9 cellular contexts compared by ENCODE assay signal in genomic region chr2:226478121-226478809, GRCh38.
DNase-seq lines count a peak whose midpoint lies in the region; ATAC-seq and TF ChIP-seq lines count a peak whose summit lies in the region.
"Had no signal": no experiment of that assay in that cellular context is flagged by ENCODE, and none has a peak within 500 bp of the region (broad histone marks: within the 10 kb centered on the region; RNA-seq: fewer than 3 reads in every experiment).

No MANE protein-coding gene starts in this region.

- H3K27ac ChIP-seq in heart right ventricle (peak overlapping the region in 8 of 10 donors; percentile 11 to 64 (median 41)), prostate gland (peak overlapping the region; percentile 12 to 40)

- DNase-seq in EH (ENCODE audit: low read depth) (peak; percentile 97), heart right ventricle (peak in 1 of 2 donors; percentile 13), prostate gland (ENCODE audit: low spot score) (no peak), COLO668 (lab: John Stamatoyannopoulos, UW; ENCODE audit: unreplicated experiment) (no peak), T-helper 2 cell (no peak), SIG-M5 (lab: John Stamatoyannopoulos, UW) (no peak)
- DNase-seq: cortex of kidney had no signal

- H3K4me1 ChIP-seq in heart right ventricle, result peaks cover 0 to 14% (median 7%) of the 10 kb centered on the region in 9 donors
- no peaks in the 10 kb centered on the region for H3K4me1 ChIP-seq in prostate gland (replicated peaks)

- no peak overlapping the region for H3K4me3 ChIP-seq in heart right ventricle
- no peak overlapping the region for H3K4me3 ChIP-seq in prostate gland

- intact Hi-C loops in heart right ventricle (cut with DNase I), result loop anchor here in 1 of 10 donors (10.0 kb wide), 1 partner anchor 1027 kb away; no protein-coding TSS in a partner anchor
- intact Hi-C loops in prostate gland (cut with DNase I), result loop anchor here (5.0 kb wide), 1 partner anchor 319 kb away; the partner anchor contains the start of gene IRS1

- TF ChIP-seq POLR2A in prostate gland (IDR thresholded peaks at IDR 0.05), result no peak

- peak; percentile 85 for ATAC-seq in SK-N-SH treated with all-trans-retinoic acid at 6 μM for 48 hours
- ATAC-seq in heart right ventricle, result peak; percentile 79 to 100 (median 85)
- ATAC-seq in GM18858 (IDR thresholded peaks at IDR 0.05; ENCODE audit: unreplicated experiment), result no peak

- H3K36me3 ChIP-seq in heart right ventricle, result no peaks in the 10 kb centered on the region
- no peaks in the 10 kb centered on the region for H3K36me3 ChIP-seq in prostate gland

- no peak for TF ChIP-seq CTCF in heart right ventricle (IDR thresholded peaks at IDR 0.05)
- TF ChIP-seq CTCF in prostate gland (IDR thresholded peaks at IDR 0.05), result no peak

- H3K27me3 ChIP-seq in heart right ventricle (no peaks in the 10 kb centered on the region), prostate gland (replicated peaks; ENCODE audit: insufficient read depth) (no peaks in the 10 kb centered on the region)

- 42 to 45% methylated on average over 7 to 8 of the region's 8 CpGs for WGBS in heart right ventricle, 2 donors
- WGBS in prostate gland, result 56% methylated on average over 8 of the region's 8 CpGs

- H3K9me3 ChIP-seq in heart right ventricle, result peaks cover 0 to 5% (median 0%) of the 10 kb centered on the region in 11 donors
- no peaks in the 10 kb centered on the region for H3K9me3 ChIP-seq in prostate gland

TF ChIP-seq in SK-N-SH treated with all-trans-retinoic acid at 6 μM for 48 hours, 23 proteins besides CTCF, POLR2A, EP300 and RAD21:
- TF ChIP-seq ZFP30 (CRISPR knock-in tag; IDR thresholded peaks at IDR 0.05), result no peak
- TF ChIP-seq TSHZ2 (CRISPR knock-in tag; IDR thresholded peaks at IDR 0.05), result no peak
- TF ChIP-seq GLIS3 (CRISPR knock-in tag; IDR thresholded peaks at IDR 0.05), result no peak
- TF ChIP-seq ZNF8 (CRISPR knock-in tag; IDR thresholded peaks at IDR 0.05), result no peak
- no peak for TF ChIP-seq OSR1 (CRISPR knock-in tag; IDR thresholded peaks at IDR 0.05)
- no peak for TF ChIP-seq TCF4 (CRISPR knock-in tag; IDR thresholded peaks at IDR 0.05; ENCODE audit: borderline replicate concordance)
- no peak for TF ChIP-seq ZC3H10 (CRISPR knock-in tag; IDR thresholded peaks at IDR 0.05)
- no peak for TF ChIP-seq SNAI2 (CRISPR knock-in tag; IDR thresholded peaks at IDR 0.05)
- TF ChIP-seq, protein P1, sequence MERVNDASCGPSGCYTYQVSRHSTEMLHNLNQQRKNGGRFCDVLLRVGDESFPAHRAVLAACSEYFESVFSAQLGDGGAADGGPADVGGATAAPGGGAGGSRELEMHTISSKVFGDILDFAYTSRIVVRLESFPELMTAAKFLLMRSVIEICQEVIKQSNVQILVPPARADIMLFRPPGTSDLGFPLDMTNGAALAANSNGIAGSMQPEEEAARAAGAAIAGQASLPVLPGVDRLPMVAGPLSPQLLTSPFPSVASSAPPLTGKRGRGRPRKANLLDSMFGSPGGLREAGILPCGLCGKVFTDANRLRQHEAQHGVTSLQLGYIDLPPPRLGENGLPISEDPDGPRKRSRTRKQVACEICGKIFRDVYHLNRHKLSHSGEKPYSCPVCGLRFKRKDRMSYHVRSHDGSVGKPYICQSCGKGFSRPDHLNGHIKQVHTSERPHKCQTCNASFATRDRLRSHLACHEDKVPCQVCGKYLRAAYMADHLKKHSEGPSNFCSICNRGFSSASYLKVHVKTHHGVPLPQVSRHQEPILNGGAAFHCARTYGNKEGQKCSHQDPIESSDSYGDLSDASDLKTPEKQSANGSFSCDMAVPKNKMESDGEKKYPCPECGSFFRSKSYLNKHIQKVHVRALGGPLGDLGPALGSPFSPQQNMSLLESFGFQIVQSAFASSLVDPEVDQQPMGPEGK (CRISPR knock-in tag; IDR thresholded peaks at IDR 0.05; ENCODE audit: borderline replicate concordance), result no peak
- no peak for TF ChIP-seq BACH2 (CRISPR knock-in tag; IDR thresholded peaks at IDR 0.05; ENCODE audit: borderline replicate concordance)
- TF ChIP-seq, protein P2, sequence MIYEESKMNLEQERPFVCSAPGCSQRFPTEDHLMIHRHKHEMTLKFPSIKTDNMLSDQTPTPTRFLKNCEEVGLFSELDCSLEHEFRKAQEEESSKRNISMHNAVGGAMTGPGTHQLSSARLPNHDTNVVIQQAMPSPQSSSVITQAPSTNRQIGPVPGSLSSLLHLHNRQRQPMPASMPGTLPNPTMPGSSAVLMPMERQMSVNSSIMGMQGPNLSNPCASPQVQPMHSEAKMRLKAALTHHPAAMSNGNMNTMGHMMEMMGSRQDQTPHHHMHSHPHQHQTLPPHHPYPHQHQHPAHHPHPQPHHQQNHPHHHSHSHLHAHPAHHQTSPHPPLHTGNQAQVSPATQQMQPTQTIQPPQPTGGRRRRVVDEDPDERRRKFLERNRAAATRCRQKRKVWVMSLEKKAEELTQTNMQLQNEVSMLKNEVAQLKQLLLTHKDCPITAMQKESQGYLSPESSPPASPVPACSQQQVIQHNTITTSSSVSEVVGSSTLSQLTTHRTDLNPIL (CRISPR knock-in tag; IDR thresholded peaks at IDR 0.05; ENCODE audit: low read depth), result no peak
